In the genomic region with DNA sequence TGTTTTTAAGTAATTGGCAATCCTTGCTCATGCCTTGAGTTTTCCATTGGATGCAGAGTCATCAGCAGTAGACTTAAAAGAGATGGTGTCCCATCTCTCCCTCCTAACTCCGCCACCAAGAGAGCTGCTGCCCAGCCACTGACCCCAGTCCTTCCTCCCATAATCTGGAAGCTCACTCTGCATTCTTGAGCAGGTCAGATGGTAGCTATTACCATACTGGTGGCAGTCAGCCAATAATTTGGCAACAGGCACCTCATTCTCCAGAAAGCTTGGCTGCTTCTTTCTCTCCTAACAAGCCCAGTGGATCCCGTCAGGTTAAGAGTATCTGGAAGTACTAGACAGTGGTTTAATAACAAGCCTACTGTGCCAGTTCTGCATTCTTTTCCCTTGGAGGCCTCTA, we compare ENCODE assay signal across 18 cellular contexts.
"Had no signal": no experiment of that assay in that cellular context is flagged by ENCODE, and none has a peak within 500 bp of the region (broad histone marks: within the 10 kb centered on the region; RNA-seq: fewer than 3 reads in every experiment).

No MANE protein-coding gene starts in this region.

- H3K4me3 ChIP-seq: esophagus muscularis mucosa, hepatocyte, lower lobe of right lung, skin epidermis, suprapubic skin had no signal

- DNase-seq: activated CD4-positive, alpha-beta T cell treated with anti-CD3 and anti-CD28 coated beads, Interleukin-2, amount 50 U/mL, for 1 hour; activated CD8-positive, alpha-beta memory T cell treated with anti-CD3 and anti-CD28 coated beads, Interleukin-2, amount 50 U/mL, for 4 hours; activated naive CD4-positive, alpha-beta T cell treated with anti-CD3 and anti-CD28 coated beads for 36 hours; activated T-cell treated with anti-CD3 and anti-CD28 coated beads, Interleukin-2, amount 50 U/mL, for 4 hours; brain microvascular endothelial cell; cortex of kidney; left colon; lower lobe of right lung; nephron progenitor cell; right cardiac atrium; stimulated activated CD4-positive, alpha-beta T cell treated with anti-CD3 and anti-CD28 coated beads, Interleukin-15, amount 100 ng/mL, for 24 hours; stimulated activated CD4-positive, alpha-beta T cell treated with anti-CD3 and anti-CD28 coated beads, Interleukin-4, amount 100 ng/mL, for 1 hour; stimulated activated naive CD8-positive, alpha-beta T cell treated with anti-CD3 and anti-CD28 coated beads, Interleukin-15, amount 100 ng/mL, for 72 hours; trophoblast cell had no signal
